ENCODE assay signal across 15 cellular contexts in genomic region chr2:105815401-105815800, GRCh38.
"Had no signal": no experiment of that assay in that cellular context is flagged by ENCODE, and none has a peak within 500 bp of the region (broad histone marks: within the 10 kb centered on the region; RNA-seq: fewer than 3 reads in every experiment).

No MANE protein-coding gene starts in this region.

- H3K4me3 ChIP-seq: body of pancreas, transverse colon had no signal

- H3K27me3 Mint-ChIP-seq: activated CD4-positive, alpha-beta memory T cell treated with anti-CD3 and anti-CD28 coated beads for 36 hours had no signal

- H3K9me3 ChIP-seq: body of pancreas, transverse colon had no signal

- FAIRE-seq: colon, endometrium had no signal

- DNase-seq: activated CD4-positive, alpha-beta memory T cell treated with anti-CD3 and anti-CD28 coated beads for 36 hours; activated naive CD4-positive, alpha-beta T cell treated with Interleukin-2 at 50 U/mL for 16 hours; amygdala; body of pancreas; caudate nucleus; hippocampal formation; mesendoderm; nephron progenitor cell; occipital lobe; stimulated activated naive CD4-positive, alpha-beta T cell; substantia nigra; T-helper 9 cell; transverse colon had no signal

- H3K27ac Mint-ChIP-seq: activated CD4-positive, alpha-beta memory T cell treated with anti-CD3 and anti-CD28 coated beads for 36 hours; nephron progenitor cell had no signal

- H3K27ac ChIP-seq: body of pancreas, transverse colon had no signal

- H3K27me3 ChIP-seq: body of pancreas, transverse colon had no signal

- H3K9me3 Mint-ChIP-seq: activated CD4-positive, alpha-beta memory T cell treated with anti-CD3 and anti-CD28 coated beads for 36 hours; nephron progenitor cell had no signal

- H3K4me3 Mint-ChIP-seq: activated CD4-positive, alpha-beta memory T cell treated with anti-CD3 and anti-CD28 coated beads for 36 hours; nephron progenitor cell had no signal
